ENCODE assay signal across 8 cellular contexts in the genomic region with DNA sequence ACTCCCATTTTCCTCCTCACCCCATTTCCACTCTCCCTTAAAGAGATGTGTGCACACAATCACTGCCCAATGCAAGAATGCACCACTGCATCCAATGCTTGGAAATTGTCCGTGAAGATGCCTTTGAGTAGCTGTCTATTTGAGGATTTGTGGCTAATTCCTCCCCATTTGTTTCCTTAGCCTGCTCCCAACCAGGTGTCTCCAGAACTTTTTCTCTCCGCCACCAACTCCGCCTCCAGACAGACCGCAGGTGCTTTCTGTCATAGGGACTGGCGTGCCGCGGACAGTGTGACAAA. TPM values are rescaled to one million over a fixed set of nuclear protein-coding genes. Genes with fewer than 3 reads are reported as not detected.
DNase-seq lines count a peak whose midpoint lies in the region; ATAC-seq and TF ChIP-seq lines count a peak whose summit lies in the region.

No MANE protein-coding gene starts in this region.

- TF ChIP-seq POLR2A in prostate gland (IDR thresholded peaks at IDR 0.05) = no peak

- no peaks in the 10 kb centered on the region; the same call in 1 of the 2 replicates for H3K9me3 ChIP-seq in NT2/D1 (ENCODE audit: insufficient read depth, low read length)
- no peaks in the 10 kb centered on the region for H3K9me3 ChIP-seq in prostate gland

- DNase-seq in AG10803 (ENCODE audit: low read depth) (no peak), NT2/D1 (ENCODE audit: low read depth, low spot score) (no peak), epithelial cell of esophagus (ENCODE audit: low read depth) (no peak), prostate gland (ENCODE audit: low spot score) (no peak), nucleus accumbens (lab: John Stamatoyannopoulos, UW) (no peak), posterior cingulate gyrus (no peak), DMS153 (lab: John Stamatoyannopoulos, UW) (no peak)

- TF ChIP-seq CTCF in AG10803 (conservative IDR thresholded peaks at IDR 0.05; ENCODE audit: low read length) (no peak), epithelial cell of esophagus (IDR thresholded peaks at IDR 0.05; ENCODE audit: insufficient read depth, low read depth, low read length, missing control alignments) (no peak), prostate gland (IDR thresholded peaks at IDR 0.05) (no peak)

- no peaks in the 10 kb centered on the region for H3K27me3 ChIP-seq in NT2/D1 (ENCODE audit: insufficient read depth, insufficient read length)
- H3K27me3 ChIP-seq in prostate gland (replicated peaks; ENCODE audit: insufficient read depth) = no peaks in the 10 kb centered on the region

- intact Hi-C loops in prostate gland (cut with DNase I) (loop anchor here (5.0 kb wide), 1 partner anchor 107 kb away; the partner anchor contains the start of gene CLYBL), posterior cingulate gyrus (cut with DNase I) (loop anchor here (2.0 kb wide), 2 partner anchors 106 to 300 kb away; partner anchors contain the start of genes CLYBL and UBAC2)

- H3K4me1 ChIP-seq in NT2/D1 (ENCODE audit: insufficient read depth, insufficient read length) (no peaks in the 10 kb centered on the region), prostate gland (replicated peaks) (peaks cover 5% of the 10 kb centered on the region)

- ATAC-seq in GM21515 (IDR thresholded peaks at IDR 0.05; ENCODE audit: unreplicated experiment) = peak; percentile 6

- peak overlapping the region; percentile 87 to 91 for H3K27ac ChIP-seq in prostate gland

- H3K4me3 ChIP-seq in AG10803 (ENCODE audit: low read length) (peak overlapping the region; percentile 91), NT2/D1 (ENCODE audit: insufficient read length, low read depth) (peak overlapping the region; percentile 90), epithelial cell of esophagus (ENCODE audit: low read length) (peak overlapping the region; percentile 91), prostate gland (peak overlapping the region; percentile 78 to 93)

- 0% methylated on average over 7 of the region's 7 CpGs for WGBS in prostate gland

- peaks cover 3% of the 10 kb centered on the region for H3K36me3 ChIP-seq in NT2/D1 (ENCODE audit: insufficient read depth, insufficient read length, low read length)
- H3K36me3 ChIP-seq in prostate gland = no peaks in the 10 kb centered on the region

- peak overlapping the region; percentile 62 for H3K9ac ChIP-seq in NT2/D1 (ENCODE audit: insufficient read length, low read depth)

RNA-seq across cellular contexts. Expression of gene TM9SF2, which starts 0.5 kb away (rescaled TPM):
- total RNA-seq in prostate gland = 100 to 1,000 TPM; 136 to 175 TPM
